ENCODE assay signal across 10 cellular contexts in the genomic region with DNA sequence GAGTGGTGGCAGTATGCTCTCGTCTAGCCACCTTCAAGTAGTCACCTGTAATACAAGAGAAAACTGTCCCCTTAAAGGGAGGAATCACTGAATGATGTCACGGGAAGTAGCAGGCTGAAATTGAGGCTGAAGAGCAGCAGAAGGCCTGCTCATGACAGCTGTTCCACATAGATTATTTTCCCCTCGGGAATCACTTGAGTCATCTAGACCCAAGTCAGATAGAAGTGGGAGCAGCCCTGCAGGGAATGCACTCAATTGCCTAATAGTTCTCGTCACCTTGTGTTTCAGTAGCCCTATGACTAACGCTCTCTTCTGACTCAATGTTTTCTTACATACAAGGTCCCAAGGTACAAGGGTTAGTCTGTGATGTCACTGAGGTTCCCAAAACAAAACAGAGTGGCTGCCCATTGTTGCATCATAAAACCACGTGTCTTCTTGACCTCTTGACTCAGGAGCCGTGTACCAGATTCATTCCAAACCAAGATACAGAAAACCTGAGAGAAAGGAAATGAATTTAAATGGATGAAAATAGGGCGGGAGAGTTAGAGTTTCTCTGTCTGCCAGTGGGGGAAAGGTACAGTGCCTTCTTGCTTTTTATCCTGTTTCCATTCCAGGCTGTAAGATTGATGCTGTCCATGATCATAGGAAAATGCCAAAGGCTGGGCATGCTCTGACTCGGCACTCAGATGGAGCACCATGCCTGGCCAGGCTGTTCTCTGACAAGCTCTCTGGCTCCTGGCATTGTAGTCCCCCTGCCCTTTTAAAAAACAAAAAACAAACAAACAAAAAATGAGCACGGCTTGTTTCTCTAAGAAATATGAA. TPM values are rescaled to one million over a fixed set of nuclear protein-coding genes. Genes with fewer than 3 reads are reported as not detected.
DNase-seq lines count a peak whose midpoint lies in the region; ATAC-seq and TF ChIP-seq lines count a peak whose summit lies in the region.
"Had no signal": no experiment of that assay in that cellular context is flagged by ENCODE, and none has a peak within 500 bp of the region (broad histone marks: within the 10 kb centered on the region; RNA-seq: fewer than 3 reads in every experiment).

No MANE protein-coding gene starts in this region.

- TF ChIP-seq CTCF in suprapubic skin (IDR thresholded peaks at IDR 0.05) = no peak

- H3K27me3 Mint-ChIP-seq in activated T-helper 17 cell treated with anti-CD3 and anti-CD28 coated beads, Interleukin-2, amount 50 U/mL, for 72 hours = no peaks in the 10 kb centered on the region
- H3K27me3 Mint-ChIP-seq: activated B cell treated with CpG ODN at 0.5 μM for 24 hours had no signal

- DNase-seq in SIG-M5 treated with dmso at 0.1 percent for 504 hours (lab: John Stamatoyannopoulos, UW; ENCODE audit: unreplicated experiment) (peak; percentile 58), SIG-M5 (lab: John Stamatoyannopoulos, UW) (no peak), HS-27A (ENCODE audit: low read depth) (peak; percentile 91), right cardiac atrium (peak; percentile 67 to 72 (median 69)), suprapubic skin (ENCODE audit: low spot score in 2 of 2) (no peak), cerebellar nuclear complex (lab: John Stamatoyannopoulos, UW) (no peak)
- DNase-seq: activated B cell treated with CpG ODN at 0.5 μM for 24 hours had no signal

- H3K4me1 ChIP-seq in right cardiac atrium (ENCODE audit: control insufficient read depth, insufficient read depth, low read length) (peaks cover 19% of the 10 kb centered on the region), suprapubic skin (peaks cover 44% of the 10 kb centered on the region)

- peak overlapping the region; percentile 41 for H3K4me3 Mint-ChIP-seq in activated T-helper 17 cell treated with anti-CD3 and anti-CD28 coated beads, Interleukin-2, amount 50 U/mL, for 72 hours
- H3K4me3 Mint-ChIP-seq: activated B cell treated with CpG ODN at 0.5 μM for 24 hours had no signal

- H3K36me3 ChIP-seq in suprapubic skin = peaks cover 51% of the 10 kb centered on the region

- TF ChIP-seq EP300 in suprapubic skin (IDR thresholded peaks at IDR 0.05) = peak; percentile 69

- intact Hi-C loops in right cardiac atrium (cut with DNase I) = no loop called here

- H3K27me3 ChIP-seq in right cardiac atrium (ENCODE audit: control insufficient read depth, insufficient read depth) (no peaks in the 10 kb centered on the region), suprapubic skin (no peaks in the 10 kb centered on the region)

- TF ChIP-seq POLR2A in suprapubic skin (IDR thresholded peaks at IDR 0.05) = no peak

- H3K9me3 ChIP-seq in right cardiac atrium (ENCODE audit: control insufficient read depth, low read length) (no peaks in the 10 kb centered on the region), suprapubic skin (no peaks in the 10 kb centered on the region)

- 55% methylated on average over 10 of the region's 10 CpGs for WGBS in right cardiac atrium
- WGBS in suprapubic skin = 56% methylated on average over 10 of the region's 10 CpGs

- H3K27ac ChIP-seq in right cardiac atrium (ENCODE audit: low read length) (peak overlapping the region; percentile 89), suprapubic skin (peak overlapping the region; percentile 56)
- H3K27ac ChIP-seq: C4-2B had no signal

- H3K36me3 Mint-ChIP-seq in activated T-helper 17 cell treated with anti-CD3 and anti-CD28 coated beads, Interleukin-2, amount 50 U/mL, for 72 hours (ENCODE audit: low read depth) = peaks cover 69% of the 10 kb centered on the region

- ATAC-seq in activated T-helper 17 cell treated with anti-CD3 and anti-CD28 coated beads, Interleukin-2, amount 50 U/mL, for 72 hours (replicated peaks) = peak; percentile 97
- ATAC-seq in right cardiac atrium (peak; percentile 87 to 94), HG02840 (IDR thresholded peaks at IDR 0.05; ENCODE audit: low FRiP score, unreplicated experiment) (no peak)

- peaks cover 14% of the 10 kb centered on the region for H3K4me1 Mint-ChIP-seq in activated T-helper 17 cell treated with anti-CD3 and anti-CD28 coated beads, Interleukin-2, amount 50 U/mL, for 72 hours
- H3K4me1 Mint-ChIP-seq: activated B cell treated with CpG ODN at 0.5 μM for 24 hours had no signal

- H3K9me3 Mint-ChIP-seq in activated T-helper 17 cell treated with anti-CD3 and anti-CD28 coated beads, Interleukin-2, amount 50 U/mL, for 72 hours = no peaks in the 10 kb centered on the region
- H3K9me3 Mint-ChIP-seq: activated B cell treated with CpG ODN at 0.5 μM for 24 hours had no signal

- H3K4me3 ChIP-seq in right cardiac atrium (ENCODE audit: low read length) (no peak overlapping the region), suprapubic skin (no peak overlapping the region)

- H3K27ac Mint-ChIP-seq in activated T-helper 17 cell treated with anti-CD3 and anti-CD28 coated beads, Interleukin-2, amount 50 U/mL, for 72 hours = peak overlapping the region; percentile 53
- H3K27ac Mint-ChIP-seq: activated B cell treated with CpG ODN at 0.5 μM for 24 hours had no signal

RNA-seq across cellular contexts. Expression of a gene that starts 21.6 kb away (rescaled TPM):
- under 1 TPM in 1 of 2 donors, not detected in 1; 0.26 TPM for total RNA-seq in activated T-helper 17 cell treated with anti-CD3 and anti-CD28 coated beads, Interleukin-2, amount 50 U/mL, for 72 hours
- total RNA-seq in right cardiac atrium (100 to 1,000 TPM in 1 of 4 donors, 10 to 100 TPM in 3; 26.5 to 107 (median 36.5) TPM), suprapubic skin (10 to 100 TPM; 12.2 to 38.5 (median 28.1) TPM)
- polyA plus RNA-seq in right cardiac atrium = 68.0 TPM
- total RNA-seq: activated B cell treated with CpG ODN at 0.5 μM for 24 hours had no signal

RNA-seq across cellular contexts. Expression of a gene that starts 40.2 kb away (rescaled TPM):
- 10 to 100 TPM; 26.5 to 42.4 TPM for total RNA-seq in activated T-helper 17 cell treated with anti-CD3 and anti-CD28 coated beads, Interleukin-2, amount 50 U/mL, for 72 hours
- total RNA-seq in right cardiac atrium = 10 to 100 TPM; 15.1 to 18.6 (median 17.4) TPM
- 17.4 TPM for polyA plus RNA-seq in right cardiac atrium
- total RNA-seq in suprapubic skin = 10 to 100 TPM; 24.1 to 47.2 (median 28.0) TPM

Comparison
In these comparisons a context has a peak if more than half of its experiments do, and no peak if none do; other contexts are left out.
1. DNase-seq: peak in SIG-M5 treated with dmso at 0.1 percent for 504 hours (single experiment), HS-27A (single experiment) and right cardiac atrium (3 of 3); none in SIG-M5 (single experiment), suprapubic skin (0 of 2) and cerebellar nuclear complex (0 of 2).
2. RNA of a gene that starts 21.6 kb away (total RNA-seq): 26.5 to 107 TPM in right cardiac atrium and 12.2 to 38.5 TPM in suprapubic skin; 0.26 TPM in activated T-helper 17 cell treated with anti-CD3 and anti-CD28 coated beads, Interleukin-2, amount 50 U/mL, for 72 hours; every median in the first group is over 10 times any median in the second.